ENCODE assay signal across 15 cellular contexts in the genomic region with DNA sequence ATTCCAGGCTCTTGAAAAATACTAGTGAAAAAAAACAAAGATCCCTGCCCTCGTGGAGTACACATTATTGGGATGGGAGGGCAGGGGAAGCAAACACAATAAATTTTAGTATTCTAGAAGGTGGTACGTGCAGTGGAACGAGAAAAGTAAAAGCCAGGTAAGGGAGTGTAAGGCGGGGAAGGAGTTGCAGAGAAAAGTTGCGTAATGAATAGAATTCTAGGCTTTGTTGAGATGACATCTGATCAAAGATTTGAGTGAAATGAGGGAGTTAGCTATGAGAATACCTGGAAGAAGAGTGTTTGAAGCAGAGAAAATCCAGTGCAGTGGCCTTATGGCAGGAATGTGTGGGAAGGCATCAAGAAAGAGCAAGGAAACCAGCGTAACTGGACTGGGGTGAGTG. TPM values are rescaled to one million over a fixed set of nuclear protein-coding genes. Genes with fewer than 3 reads are reported as not detected.
DNase-seq lines count a peak whose midpoint lies in the region; ATAC-seq, FAIRE-seq and TF ChIP-seq lines count a peak whose summit lies in the region.
"Had no signal": no experiment of that assay in that cellular context is flagged by ENCODE, and none has a peak within 500 bp of the region (broad histone marks: within the 10 kb centered on the region; RNA-seq: fewer than 3 reads in every experiment).

No MANE protein-coding gene starts in this region.

- peaks cover 24% of the 10 kb centered on the region for H3K79me2 ChIP-seq in HepG2 (ENCODE audit: insufficient read depth, low read length)

- TF ChIP-seq EP300 in HepG2 (IDR thresholded peaks at IDR 0.05; ENCODE audit: low read depth in 2 of 2, low read length in 2 of 2) (no peak), HepG2 (CRISPR knock-in tag; IDR thresholded peaks at IDR 0.05; ENCODE audit: borderline replicate concordance) (no peak), esophagus muscularis mucosa (IDR thresholded peaks at IDR 0.05) (no peak)

- peaks cover 71% of the 10 kb centered on the region for H3K4me1 ChIP-seq in HepG2 (ENCODE audit: insufficient read depth, low read length)
- H3K4me1 ChIP-seq in right lobe of liver: peaks cover 0 to 24% (median 3%) of the 10 kb centered on the region in 4 donors
- peaks cover 31 to 45% (median 37%) of the 10 kb centered on the region in 4 donors for H3K4me1 ChIP-seq in esophagus muscularis mucosa
- peaks cover 34% of the 10 kb centered on the region for H3K4me1 ChIP-seq in body of pancreas

- H3K27me3 Mint-ChIP-seq in activated naive CD8-positive, alpha-beta T cell treated with anti-CD3 and anti-CD28 coated beads, Interleukin-2, amount 50 U/mL, for 24 hours: peaks cover 2% of the 10 kb centered on the region
- no peaks in the 10 kb centered on the region for H3K27me3 Mint-ChIP-seq in type B pancreatic cell

- no TSS peak for BruUV-seq in HepG2 (replicated peaks; lab: Mats Ljungman, UMichigan)

- peaks cover 69% of the 10 kb centered on the region for H3K4me1 Mint-ChIP-seq in activated naive CD8-positive, alpha-beta T cell treated with anti-CD3 and anti-CD28 coated beads, Interleukin-2, amount 50 U/mL, for 24 hours
- peaks cover 45% of the 10 kb centered on the region for H3K4me1 Mint-ChIP-seq in type B pancreatic cell (ENCODE audit: unreplicated experiment)

- ATAC-seq in HepG2 (no peak), right lobe of liver (no peak), body of pancreas (no peak)
- no peak for ATAC-seq in activated naive CD8-positive, alpha-beta T cell treated with anti-CD3 and anti-CD28 coated beads, Interleukin-2, amount 50 U/mL, for 24 hours
- ATAC-seq: GM12878 had no signal

- no peak overlapping the region; the same call in 1 of the 2 replicates for H3K4me2 ChIP-seq in HepG2 (ENCODE audit: low read depth, low read length)

- H3K36me3 ChIP-seq in HepG2 (replicated peaks in 1 of 2; ENCODE audit: control insufficient read depth in 1 of 2, insufficient read depth in 2 of 2, low read length in 2 of 2) (peaks cover 0 to 17% of the 10 kb centered on the region in 2 experiments; a peak in 3 of 5 replicates), right lobe of liver (peaks cover 0 to 3% (median 0%) of the 10 kb centered on the region in 4 donors), esophagus muscularis mucosa (peaks cover 0 to 14% (median 2%) of the 10 kb centered on the region in 4 donors), body of pancreas (replicated peaks in 1 of 2; ENCODE audit: insufficient read depth in 1 of 2, low read depth in 2 of 2) (no peaks in the 10 kb centered on the region)

- H3K4me3 ChIP-seq in HepG2 (replicated peaks in 1 of 3; ENCODE audit: insufficient read depth in 1 of 3, low read depth in 2 of 3, low read length in 3 of 3) (no peak overlapping the region), right lobe of liver (no peak overlapping the region), esophagus muscularis mucosa (no peak overlapping the region), body of pancreas (no peak overlapping the region)
- H3K4me3 ChIP-seq: GM12878 had no signal

- H3K36me3 Mint-ChIP-seq in activated naive CD8-positive, alpha-beta T cell treated with anti-CD3 and anti-CD28 coated beads, Interleukin-2, amount 50 U/mL, for 24 hours (ENCODE audit: low read depth): peaks cover 43% of the 10 kb centered on the region
- peaks cover 25% of the 10 kb centered on the region for H3K36me3 Mint-ChIP-seq in type B pancreatic cell

- H3K9me3 ChIP-seq in HepG2 (ENCODE audit: low read length) (no peaks in the 10 kb centered on the region), right lobe of liver (no peaks in the 10 kb centered on the region), esophagus muscularis mucosa (no peaks in the 10 kb centered on the region), body of pancreas (no peaks in the 10 kb centered on the region)

- no peak for TF ChIP-seq POLR2A in HepG2 (IDR thresholded peaks at IDR 0.05; ENCODE audit: insufficient read depth in 1 of 2, low read depth in 2 of 2, low read length in 2 of 2)
- TF ChIP-seq POLR2A in right lobe of liver (IDR thresholded peaks at IDR 0.05): no peak
- TF ChIP-seq POLR2A in esophagus muscularis mucosa (IDR thresholded peaks at IDR 0.05; ENCODE audit: low read depth): no peak
- TF ChIP-seq POLR2A in body of pancreas (IDR thresholded peaks at IDR 0.05): no peak

- in situ Hi-C loops in HepG2 (cut with HindIII; ENCODE audit: extremely low pct_ligation_motif_present, low pct_unique_long_range_greater_than_20kb): no loop called here

- no peak for FAIRE-seq in HepG2 (lab: Jason Lieb, UNC)
- FAIRE-seq: GM12878, kidney had no signal

- CTCF ChIA-PET in HepG2 (lab: Yijun Ruan, JAX; ENCODE audit: low intra/inter-chr PET ratio, low total read pairs): no interaction called here

- WGBS in HepG2 (ENCODE audit: low lambda C conversion rate): 96% methylated on average over 6 of the region's 6 CpGs
- 79% methylated on average over 4 of the region's 6 CpGs for WGBS in right lobe of liver (ENCODE audit: insufficient coverage, low coverage, low lambda C conversion rate, missing lambda C conversion rate)
- 93% methylated on average over 6 of the region's 6 CpGs for WGBS in esophagus muscularis mucosa
- 85% methylated on average over 6 of the region's 6 CpGs for WGBS in body of pancreas, 2 donors

- no peak overlapping the region for H2AFZ ChIP-seq in HepG2 (ENCODE audit: low read length)

- DNase-seq in HepG2 (ENCODE audit: low spot score) (no peak), right lobe of liver (no peak), type B pancreatic cell (ENCODE audit: extremely low spot score, unreplicated experiment) (no peak), esophagus muscularis mucosa (ENCODE audit: extremely low spot score) (no peak), body of pancreas (no peak)
- no peak for DNase-seq in activated naive CD8-positive, alpha-beta T cell treated with anti-CD3 and anti-CD28 coated beads, Interleukin-2, amount 50 U/mL, for 24 hours
- DNase-seq: endodermal cell; kidney; NCI-H69; SHP77; stimulated activated CD4-positive, alpha-beta T cell treated with anti-CD3 and anti-CD28 coated beads, Interleukin-4, amount 100 ng/mL, for 4 hours; stimulated activated naive CD4-positive, alpha-beta T cell treated with Interleukin-2 at 50 U/mL for 16 hours had no signal

- H3K27ac Mint-ChIP-seq in activated naive CD8-positive, alpha-beta T cell treated with anti-CD3 and anti-CD28 coated beads, Interleukin-2, amount 50 U/mL, for 24 hours: peak overlapping the region; percentile 7
- H3K27ac Mint-ChIP-seq in type B pancreatic cell: no peak overlapping the region
- H3K27ac Mint-ChIP-seq: brain, endodermal cell had no signal

- H4K20me1 ChIP-seq in HepG2 (ENCODE audit: insufficient read depth, low read length): no peaks in the 10 kb centered on the region

- intact Hi-C loops in HepG2 (cut with micrococcal nuclease; ENCODE audit: unreplicated experiment): no loop called here
- intact Hi-C loops in right lobe of liver (cut with DNase I): no loop called here
- intact Hi-C loops in esophagus muscularis mucosa (cut with DNase I): no loop called here
- intact Hi-C loops in body of pancreas (cut with DNase I): no loop called here

- H3K27ac ChIP-seq in HepG2 (ENCODE audit: extremely low read length, insufficient read depth, low read length) (no peak overlapping the region), right lobe of liver (no peak overlapping the region), esophagus muscularis mucosa (replicated peaks in 1 of 4) (no peak overlapping the region), body of pancreas (no peak overlapping the region)

- H3K4me3 Mint-ChIP-seq in activated naive CD8-positive, alpha-beta T cell treated with anti-CD3 and anti-CD28 coated beads, Interleukin-2, amount 50 U/mL, for 24 hours: peak overlapping the region; percentile 92
- H3K4me3 Mint-ChIP-seq in type B pancreatic cell: peak overlapping the region; percentile 12
- H3K4me3 Mint-ChIP-seq: endodermal cell had no signal

- no peak for TF ChIP-seq RAD21 in HepG2 (CRISPR knock-in tag; IDR thresholded peaks at IDR 0.05)

- no peaks in the 10 kb centered on the region for H3K9me3 Mint-ChIP-seq in activated naive CD8-positive, alpha-beta T cell treated with anti-CD3 and anti-CD28 coated beads, Interleukin-2, amount 50 U/mL, for 24 hours
- H3K9me3 Mint-ChIP-seq in type B pancreatic cell: peaks cover 4% of the 10 kb centered on the region

- POLR2A ChIA-PET in HepG2 (lab: Yijun Ruan, JAX): no interaction called here

- H3K27me3 ChIP-seq in HepG2 (ENCODE audit: control insufficient read depth in 1 of 2, insufficient read depth in 2 of 2, low read length in 2 of 2): no peaks in the 10 kb centered on the region
- no peaks in the 10 kb centered on the region for H3K27me3 ChIP-seq in right lobe of liver
- no peaks in the 10 kb centered on the region for H3K27me3 ChIP-seq in esophagus muscularis mucosa
- no peaks in the 10 kb centered on the region for H3K27me3 ChIP-seq in body of pancreas

- H3K9ac ChIP-seq in HepG2 (ENCODE audit: insufficient read depth, low read depth, low read length): no peak overlapping the region

- TF ChIP-seq CTCF in HepG2 (CRISPR knock-in tag; IDR thresholded peaks at IDR 0.05) (no peak), right lobe of liver (IDR thresholded peaks at IDR 0.05) (no peak), type B pancreatic cell (conservative IDR thresholded peaks at IDR 0.05) (no peak), esophagus muscularis mucosa (IDR thresholded peaks at IDR 0.05) (no peak), body of pancreas (IDR thresholded peaks at IDR 0.05) (no peak)

RNA-seq across cellular contexts. Expression of a gene that starts 2.1 kb away (rescaled TPM):
- total RNA-seq in HepG2 (2016; rRNA removed; fragmentation: Illumina TruSeq; extraction: Trizol) (83.0 and 120 TPM in 2 replicates), right lobe of liver (10 to 100 TPM in 4 of 6 experiments, 1 to 10 TPM in 2; 8.4 to 30.5 (median 14.0) TPM), type B pancreatic cell (ENCODE audit: low replicate concordance) (21.2 and 36.3 TPM in 2 replicates), esophagus muscularis mucosa (10 to 100 TPM; 18.1 to 28.2 (median 24.2) TPM), body of pancreas (10 to 100 TPM in 1 of 2 donors, not detected in 1; 33.5 TPM)
- 262 and 384 TPM in 2 replicates for total RNA-seq in HepG2 (2016; cell fraction: cytosol; rRNA removed; fragmentation: Illumina TruSeq; extraction: Trizol; ENCODE audit: low read depth)
- 80.2 and 129 TPM in 2 replicates for total RNA-seq in HepG2 (2016; cell fraction: insoluble cytoplasmic fraction; rRNA removed; fragmentation: Illumina TruSeq; extraction: Trizol)
- total RNA-seq in HepG2 (2016; cell fraction: membrane; rRNA removed; fragmentation: Illumina TruSeq; extraction: Trizol): 165 and 224 TPM in 2 replicates
- 56.6 and 61.7 TPM in 2 replicates for total RNA-seq in HepG2 (2016; cell fraction: nucleus; rRNA removed; fragmentation: Illumina TruSeq; extraction: Trizol)
- 152 and 167 TPM in 2 replicates for polyA plus RNA-seq in HepG2 (2011; rRNA removed)
- 201 and 220 TPM in 2 replicates for polyA plus RNA-seq in HepG2 (2011; cell fraction: cytosol; rRNA removed)
- polyA plus RNA-seq in HepG2 (2011; cell fraction: nucleus; rRNA removed): 45.6 and 74.1 TPM in 2 replicates
- 78.5 and 108 TPM in 2 replicates for polyA plus RNA-seq in HepG2 (2012)
- 345 and 456 TPM in 2 replicates for polyA plus RNA-seq in HepG2 (2016; cell fraction: cytosol; fragmentation: Illumina TruSeq; extraction: Trizol; ENCODE audit: low read depth)
- 86.2 and 89.6 TPM in 2 replicates for polyA plus RNA-seq in HepG2 (2016; cell fraction: insoluble cytoplasmic fraction; fragmentation: Illumina TruSeq; extraction: Trizol; ENCODE audit: low read depth)
- polyA plus RNA-seq in HepG2 (2016; cell fraction: membrane; fragmentation: Illumina TruSeq; extraction: Trizol; ENCODE audit: low read depth): 169 and 229 TPM in 2 replicates
- polyA plus RNA-seq in HepG2 (2016; cell fraction: nucleus; fragmentation: Illumina TruSeq; extraction: Trizol; ENCODE audit: insufficient read depth, low read depth): 90.2 and 116 TPM in 2 replicates
- 41.9 and 49.9 TPM in 2 replicates for polyA minus RNA-seq in HepG2 (2011; rRNA and poly(A)+ RNA removed; ENCODE audit: low replicate concordance)
- polyA minus RNA-seq in HepG2 (2011; cell fraction: cytosol; rRNA and poly(A)+ RNA removed): 32.4 and 34.8 TPM in 2 replicates
- polyA minus RNA-seq in HepG2 (2011; cell fraction: nucleus; rRNA and poly(A)+ RNA removed): 23.4 and 35.9 TPM in 2 replicates

RNA-seq across cellular contexts. Expression of a gene that starts 4.6 kb away (rescaled TPM):
- 18.7 and 19.0 TPM in 2 replicates for total RNA-seq in HepG2 (2016; rRNA removed; fragmentation: Illumina TruSeq; extraction: Trizol)
- 6.7 and 7.1 TPM in 2 replicates for total RNA-seq in HepG2 (2016; cell fraction: cytosol; rRNA removed; fragmentation: Illumina TruSeq; extraction: Trizol; ENCODE audit: low read depth)
- total RNA-seq in HepG2 (2016; cell fraction: insoluble cytoplasmic fraction; rRNA removed; fragmentation: Illumina TruSeq; extraction: Trizol): 18.5 and 19.5 TPM in 2 replicates
- total RNA-seq in HepG2 (2016; cell fraction: membrane; rRNA removed; fragmentation: Illumina TruSeq; extraction: Trizol): 12.7 and 13.2 TPM in 2 replicates
- total RNA-seq in HepG2 (2016; cell fraction: nucleus; rRNA removed; fragmentation: Illumina TruSeq; extraction: Trizol): 24.4 and 27.5 TPM in 2 replicates
- 21.0 and 30.8 TPM in 2 replicates for polyA plus RNA-seq in HepG2 (2011; rRNA removed)
- polyA plus RNA-seq in HepG2 (2011; cell fraction: cytosol; rRNA removed): 10.3 and 11.7 TPM in 2 replicates
- polyA plus RNA-seq in HepG2 (2011; cell fraction: nucleus; rRNA removed): 74.0 and 103 TPM in 2 replicates
- polyA plus RNA-seq in HepG2 (2012): 12.9 and 15.4 TPM in 2 replicates
- polyA plus RNA-seq in HepG2 (2016; cell fraction: cytosol; fragmentation: Illumina TruSeq; extraction: Trizol; ENCODE audit: low read depth): 3.7 and 4.7 TPM in 2 replicates
- 15.5 and 18.0 TPM in 2 replicates for polyA plus RNA-seq in HepG2 (2016; cell fraction: insoluble cytoplasmic fraction; fragmentation: Illumina TruSeq; extraction: Trizol; ENCODE audit: low read depth)
- polyA plus RNA-seq in HepG2 (2016; cell fraction: membrane; fragmentation: Illumina TruSeq; extraction: Trizol; ENCODE audit: low read depth): 7.7 and 9.3 TPM in 2 replicates
- polyA plus RNA-seq in HepG2 (2016; cell fraction: nucleus; fragmentation: Illumina TruSeq; extraction: Trizol; ENCODE audit: insufficient read depth, low read depth): 34.2 and 36.3 TPM in 2 replicates
- polyA minus RNA-seq in HepG2 (2011; rRNA and poly(A)+ RNA removed; ENCODE audit: low replicate concordance): 27.6 and 35.2 TPM in 2 replicates
- 6.0 and 6.2 TPM in 2 replicates for polyA minus RNA-seq in HepG2 (2011; cell fraction: cytosol; rRNA and poly(A)+ RNA removed)
- polyA minus RNA-seq in HepG2 (2011; cell fraction: nucleus; rRNA and poly(A)+ RNA removed): 23.8 and 26.7 TPM in 2 replicates
- 10 to 100 TPM; 25.8 to 41.7 (median 33.6) TPM for total RNA-seq in right lobe of liver
- total RNA-seq in type B pancreatic cell (ENCODE audit: low replicate concordance): 14.6 and 18.4 TPM in 2 replicates
- 10 to 100 TPM; 26.3 to 35.2 (median 30.0) TPM for total RNA-seq in esophagus muscularis mucosa
- 10 to 100 TPM; 23.1 to 26.0 TPM for total RNA-seq in body of pancreas

RNA-seq across cellular contexts. Expression of a gene that starts 11.7 kb away (rescaled TPM):
- total RNA-seq in HepG2 (2016; rRNA removed; fragmentation: Illumina TruSeq; extraction: Trizol): 1.7 and 1.9 TPM in 2 replicates
- total RNA-seq in HepG2 (2016; cell fraction: cytosol; rRNA removed; fragmentation: Illumina TruSeq; extraction: Trizol; ENCODE audit: low read depth): 0.30 TPM in 1 of 2 replicates, not detected in the other
- 2.0 TPM in 2 replicates for total RNA-seq in HepG2 (2016; cell fraction: insoluble cytoplasmic fraction; rRNA removed; fragmentation: Illumina TruSeq; extraction: Trizol)
- total RNA-seq in HepG2 (2016; cell fraction: membrane; rRNA removed; fragmentation: Illumina TruSeq; extraction: Trizol): 0.77 and 0.93 TPM in 2 replicates
- 1.3 and 1.6 TPM in 2 replicates for total RNA-seq in HepG2 (2016; cell fraction: nucleus; rRNA removed; fragmentation: Illumina TruSeq; extraction: Trizol)
- polyA plus RNA-seq in HepG2 (2011; rRNA removed): 2.9 and 3.0 TPM in 2 replicates
- polyA plus RNA-seq in HepG2 (2011; cell fraction: cytosol; rRNA removed): 2.0 and 3.6 TPM in 2 replicates
- 3.5 and 4.0 TPM in 2 replicates for polyA plus RNA-seq in HepG2 (2011; cell fraction: nucleus; rRNA removed)
- 2.3 and 2.4 TPM in 2 replicates for polyA plus RNA-seq in HepG2 (2012)
- 0.19 TPM in 1 of 2 replicates, not detected in the other for polyA plus RNA-seq in HepG2 (2016; cell fraction: cytosol; fragmentation: Illumina TruSeq; extraction: Trizol; ENCODE audit: low read depth)
- polyA plus RNA-seq in HepG2 (2016; cell fraction: insoluble cytoplasmic fraction; fragmentation: Illumina TruSeq; extraction: Trizol; ENCODE audit: low read depth): 1.5 and 2.0 TPM in 2 replicates
- 0.64 and 0.72 TPM in 2 replicates for polyA plus RNA-seq in HepG2 (2016; cell fraction: membrane; fragmentation: Illumina TruSeq; extraction: Trizol; ENCODE audit: low read depth)
- polyA plus RNA-seq in HepG2 (2016; cell fraction: nucleus; fragmentation: Illumina TruSeq; extraction: Trizol; ENCODE audit: insufficient read depth, low read depth): 2.1 TPM in 2 replicates
- polyA minus RNA-seq in HepG2 (2011; rRNA and poly(A)+ RNA removed; ENCODE audit: low replicate concordance): 2.2 and 5.1 TPM in 2 replicates
- 2.7 and 3.4 TPM in 2 replicates for polyA minus RNA-seq in HepG2 (2011; cell fraction: cytosol; rRNA and poly(A)+ RNA removed)
- 3.2 and 6.3 TPM in 2 replicates for polyA minus RNA-seq in HepG2 (2011; cell fraction: nucleus; rRNA and poly(A)+ RNA removed)
- total RNA-seq in right lobe of liver: 1 to 10 TPM in 2 of 6 experiments, under 1 TPM in 3, not detected in 1; 0.69 to 1.6 (median 0.90) TPM
- total RNA-seq in type B pancreatic cell (ENCODE audit: low replicate concordance): 3.4 and 8.4 TPM in 2 replicates
- total RNA-seq in esophagus muscularis mucosa: 1 to 10 TPM in 3 of 4 donors, not detected in 1; 1.4 to 2.0 (median 1.7) TPM
- not detected for total RNA-seq in body of pancreas

RNA-seq across cellular contexts. Expression of a gene that starts 24.8 kb away (rescaled TPM):
- not detected in 2 replicates for total RNA-seq in HepG2 (2016; rRNA removed; fragmentation: Illumina TruSeq; extraction: Trizol)
- not detected in 2 replicates for total RNA-seq in HepG2 (2016; cell fraction: cytosol; rRNA removed; fragmentation: Illumina TruSeq; extraction: Trizol; ENCODE audit: low read depth)
- not detected in 2 replicates for total RNA-seq in HepG2 (2016; cell fraction: insoluble cytoplasmic fraction; rRNA removed; fragmentation: Illumina TruSeq; extraction: Trizol)
- not detected in 2 replicates for total RNA-seq in HepG2 (2016; cell fraction: membrane; rRNA removed; fragmentation: Illumina TruSeq; extraction: Trizol)
- not detected in 2 replicates for total RNA-seq in HepG2 (2016; cell fraction: nucleus; rRNA removed; fragmentation: Illumina TruSeq; extraction: Trizol)
- not detected in 2 replicates for polyA plus RNA-seq in HepG2 (2011; rRNA removed)
- polyA plus RNA-seq in HepG2 (2011; cell fraction: cytosol; rRNA removed): not detected in 2 replicates
- polyA plus RNA-seq in HepG2 (2011; cell fraction: nucleus; rRNA removed): not detected in 2 replicates
- polyA plus RNA-seq in HepG2 (2012): not detected in 2 replicates
- polyA plus RNA-seq in HepG2 (2016; cell fraction: cytosol; fragmentation: Illumina TruSeq; extraction: Trizol; ENCODE audit: low read depth): not detected in 2 replicates
- not detected in 2 replicates for polyA plus RNA-seq in HepG2 (2016; cell fraction: insoluble cytoplasmic fraction; fragmentation: Illumina TruSeq; extraction: Trizol; ENCODE audit: low read depth)
- not detected in 2 replicates for polyA plus RNA-seq in HepG2 (2016; cell fraction: membrane; fragmentation: Illumina TruSeq; extraction: Trizol; ENCODE audit: low read depth)
- polyA plus RNA-seq in HepG2 (2016; cell fraction: nucleus; fragmentation: Illumina TruSeq; extraction: Trizol; ENCODE audit: insufficient read depth, low read depth): not detected in 2 replicates
- polyA minus RNA-seq in HepG2 (2011; rRNA and poly(A)+ RNA removed; ENCODE audit: low replicate concordance): not detected in 2 replicates
- polyA minus RNA-seq in HepG2 (2011; cell fraction: cytosol; rRNA and poly(A)+ RNA removed): not detected in 2 replicates
- polyA minus RNA-seq in HepG2 (2011; cell fraction: nucleus; rRNA and poly(A)+ RNA removed): not detected in 2 replicates
- total RNA-seq in right lobe of liver: under 1 TPM in 3 of 6 experiments, not detected in 3; 0.44 to 0.83 (median 0.55) TPM
- total RNA-seq in type B pancreatic cell (ENCODE audit: low replicate concordance): 0.41 TPM in 1 of 2 replicates, not detected in the other
- 1 to 10 TPM in 1 of 4 donors, not detected in 3; 1.8 TPM for total RNA-seq in esophagus muscularis mucosa
- total RNA-seq in body of pancreas: not detected
- total RNA-seq: Daoy, endodermal cell had no signal

RNA-seq across cellular contexts. Expression of a gene that starts 50.0 kb away (rescaled TPM):
- total RNA-seq in HepG2 (2016; rRNA removed; fragmentation: Illumina TruSeq; extraction: Trizol) (20.6 and 29.2 TPM in 2 replicates), right lobe of liver (1 to 10 TPM; 1.6 to 9.6 (median 5.4) TPM), type B pancreatic cell (ENCODE audit: low replicate concordance) (28.0 and 45.2 TPM in 2 replicates), esophagus muscularis mucosa (10 to 100 TPM; 13.7 to 24.5 (median 17.3) TPM), body of pancreas (1 to 10 TPM; 4.3 to 6.0 TPM)
- 14.7 and 15.6 TPM in 2 replicates for total RNA-seq in HepG2 (2016; cell fraction: cytosol; rRNA removed; fragmentation: Illumina TruSeq; extraction: Trizol; ENCODE audit: low read depth)
- total RNA-seq in HepG2 (2016; cell fraction: insoluble cytoplasmic fraction; rRNA removed; fragmentation: Illumina TruSeq; extraction: Trizol): 18.9 and 30.0 TPM in 2 replicates
- total RNA-seq in HepG2 (2016; cell fraction: membrane; rRNA removed; fragmentation: Illumina TruSeq; extraction: Trizol): 39.9 and 42.8 TPM in 2 replicates
- 19.8 and 22.0 TPM in 2 replicates for total RNA-seq in HepG2 (2016; cell fraction: nucleus; rRNA removed; fragmentation: Illumina TruSeq; extraction: Trizol)
- polyA plus RNA-seq in HepG2 (2011; rRNA removed): 48.7 and 62.0 TPM in 2 replicates
- 53.5 and 62.3 TPM in 2 replicates for polyA plus RNA-seq in HepG2 (2011; cell fraction: cytosol; rRNA removed)
- polyA plus RNA-seq in HepG2 (2011; cell fraction: nucleus; rRNA removed): 50.7 and 56.5 TPM in 2 replicates
- 36.1 and 48.8 TPM in 2 replicates for polyA plus RNA-seq in HepG2 (2012)
- polyA plus RNA-seq in HepG2 (2016; cell fraction: cytosol; fragmentation: Illumina TruSeq; extraction: Trizol; ENCODE audit: low read depth): 21.8 and 24.0 TPM in 2 replicates
- polyA plus RNA-seq in HepG2 (2016; cell fraction: insoluble cytoplasmic fraction; fragmentation: Illumina TruSeq; extraction: Trizol; ENCODE audit: low read depth): 31.5 and 37.2 TPM in 2 replicates
- polyA plus RNA-seq in HepG2 (2016; cell fraction: membrane; fragmentation: Illumina TruSeq; extraction: Trizol; ENCODE audit: low read depth): 48.5 and 52.0 TPM in 2 replicates
- 51.6 and 59.3 TPM in 2 replicates for polyA plus RNA-seq in HepG2 (2016; cell fraction: nucleus; fragmentation: Illumina TruSeq; extraction: Trizol; ENCODE audit: insufficient read depth, low read depth)
- polyA minus RNA-seq in HepG2 (2011; rRNA and poly(A)+ RNA removed; ENCODE audit: low replicate concordance): 1.7 and 102 TPM in 2 replicates
- 14.7 and 19.2 TPM in 2 replicates for polyA minus RNA-seq in HepG2 (2011; cell fraction: cytosol; rRNA and poly(A)+ RNA removed)
- polyA minus RNA-seq in HepG2 (2011; cell fraction: nucleus; rRNA and poly(A)+ RNA removed): 16.0 and 25.4 TPM in 2 replicates
